ENCODE assay signal across 20 cellular contexts in genomic region chr2:1911811-1912210, GRCh38.
DNase-seq lines count a peak whose midpoint lies in the region; ATAC-seq, FAIRE-seq and TF ChIP-seq lines count a peak whose summit lies in the region.
"Had no signal": no experiment of that assay in that cellular context is flagged by ENCODE, and none has a peak within 500 bp of the region (broad histone marks: within the 10 kb centered on the region; RNA-seq: fewer than 3 reads in every experiment).

No MANE protein-coding gene starts in this region.

- dilution Hi-C loops in IMR-90 (cut with HindIII; ENCODE audit: low sequenced_read_pairs, unreplicated experiment), result no loop called here

- WGBS in IMR-90 (ENCODE audit: extremely low coverage in 2 of 2, insufficient read length in 1 of 2), 2 experiments, result 53% methylated on average over 6 of the region's 15 CpGs; no CpG with 5 or more reads in 1 of the 2 experiments
- under 1% methylated on average over 15 of the region's 15 CpGs for WGBS in K562 (ENCODE audit: insufficient coverage, low coverage, missing lambda C conversion rate)
- WGBS in neuronal stem cell (ENCODE audit: extremely low coverage in 2 of 2, insufficient read length in 2 of 2, insufficient replicate concordance in 1 of 2), 2 donors, result no CpG with 5 or more reads among the region's 15 CpGs

- no peak overlapping the region for H3K4me3 ChIP-seq in IMR-90 (ENCODE audit: insufficient read depth, low read depth, low read length)
- H3K4me3 ChIP-seq in K562, result no peak overlapping the region
- no peak overlapping the region for H3K4me3 ChIP-seq in neuronal stem cell (ENCODE audit: low read length in 2 of 2)

- H3K27me3 ChIP-seq in IMR-90 (ENCODE audit: control insufficient read depth, insufficient read depth, low read length), result no peaks in the 10 kb centered on the region
- peaks cover 0 to 50% of the 10 kb centered on the region in 2 experiments; a peak in 3 of 5 replicates for H3K27me3 ChIP-seq in K562 (ENCODE audit: control insufficient read depth in 2 of 2, insufficient read depth in 2 of 2, low read length in 2 of 2)
- peaks cover 0 to 5% (median 0%) of the 10 kb centered on the region in 3 experiments for H3K27me3 ChIP-seq in neuronal stem cell (ENCODE audit: control insufficient read depth in 3 of 3, insufficient read depth in 3 of 3, low read depth in 1 of 3, low read length in 3 of 3)
- H3K27me3 ChIP-seq: BE2C had no signal

- intact Hi-C loops in IMR-90 (cut with micrococcal nuclease) (no loop called here), K562 (cut with micrococcal nuclease) (no loop called here)

- no peaks in the 10 kb centered on the region for H3K36me3 ChIP-seq in IMR-90 (ENCODE audit: control insufficient read depth, insufficient read depth, low read length)
- H3K36me3 ChIP-seq in K562 (ENCODE audit: control insufficient read depth, insufficient read depth, low read length), result no peaks in the 10 kb centered on the region
- no peaks in the 10 kb centered on the region for H3K36me3 ChIP-seq in neuronal stem cell (replicated peaks in 1 of 2; ENCODE audit: control insufficient read depth in 2 of 2, insufficient read depth in 2 of 2, low read length in 2 of 2)
- H3K36me3 ChIP-seq: BE2C had no signal

- H2AK9ac ChIP-seq in IMR-90 (replicated peaks; ENCODE audit: low read depth, low read length, poor library complexity), result peak overlapping the region; percentile 39

- H2BK5ac ChIP-seq in IMR-90 (ENCODE audit: low read depth, low read length, poor library complexity, severe bottlenecking), result no peak overlapping the region
- H2BK5ac ChIP-seq in neuronal stem cell (ENCODE audit: low read length), result no peak overlapping the region

- TF ChIP-seq POLR2A in IMR-90 (IDR thresholded peaks at IDR 0.05; ENCODE audit: low read depth, low read length) (no peak), K562 (conservative IDR thresholded peaks at IDR 0.05) (no peak)

- H4K91ac ChIP-seq in IMR-90 (ENCODE audit: insufficient read depth, low read depth, low read length), result no peak overlapping the region
- H4K91ac ChIP-seq in neuronal stem cell (ENCODE audit: low read depth, low read length, poor library complexity), result no peak overlapping the region

- no peak for DNase-seq in IMR-90
- no peak for DNase-seq in K562 (ENCODE audit: extremely low read depth in 1 of 4, low spot score in 3 of 4)
- DNase-seq in neuronal stem cell (ENCODE audit: low spot score), result no peak
- DNase-seq in SKM-1 (lab: John Stamatoyannopoulos, UW; ENCODE audit: unreplicated experiment), result no peak
- no peak for DNase-seq in NCI-H1417 (lab: John Stamatoyannopoulos, UW)
- DNase-seq in NCI-H2171 (lab: John Stamatoyannopoulos, UW), result no peak
- DNase-seq: ACHN; BE2C; C1 segment of cervical spinal cord; CD4-positive, CD25-positive, alpha-beta regulatory T cell; CD8-positive, alpha-beta memory T cell; COR-L47; DMS 273 treated with DMSO at 0.1 percent for 48 hours; DMS53; DND-41; HCEC 1CT had no signal

- no TSS peak for BruUV-seq in IMR-90 (replicated peaks; lab: Mats Ljungman, UMichigan)
- no TSS peak for BruUV-seq in K562 (replicated peaks; lab: Mats Ljungman, UMichigan)

- no peak for TF ChIP-seq RAD21 in IMR-90 (IDR thresholded peaks at IDR 0.05; ENCODE audit: low read length)
- no peak for TF ChIP-seq RAD21 in K562 (CRISPR knock-in tag; conservative IDR thresholded peaks at IDR 0.05 in 1 of 2, IDR thresholded peaks at IDR 0.05 in 1 of 2)

- no peak for FAIRE-seq in K562 (lab: Jason Lieb, UNC)
- FAIRE-seq: A204.1, G401.6, GM12891, GM19239 had no signal

- no peak overlapping the region for H3K14ac ChIP-seq in IMR-90 (replicated peaks; ENCODE audit: low read depth, low read length)
- no peak overlapping the region for H3K14ac ChIP-seq in neuronal stem cell (ENCODE audit: low read length)

- CTCF ChIA-PET in IMR-90 (lab: Yijun Ruan, JAX), result no interaction called here
- CTCF ChIA-PET in K562 (lab: Yijun Ruan, JAX; ENCODE audit: low intra/inter-chr PET ratio), result no interaction called here

- no peak for ATAC-seq in IMR-90 (ENCODE audit: low read depth)
- no peak for ATAC-seq in K562

- no peak overlapping the region for H2AFZ ChIP-seq in IMR-90 (replicated peaks; ENCODE audit: low read length, poor library complexity)
- H2AFZ ChIP-seq in K562 (ENCODE audit: low read depth, low read length), result no peak overlapping the region
- no peak overlapping the region for H2AFZ ChIP-seq in neuronal stem cell (ENCODE audit: low read length)

- H3K9me1 ChIP-seq in IMR-90 (ENCODE audit: insufficient read depth, low read length), result no peaks in the 10 kb centered on the region
- H3K9me1 ChIP-seq in K562 (ENCODE audit: control insufficient read depth, insufficient read depth, low read length), result no peaks in the 10 kb centered on the region

- no peak for TF ChIP-seq EP300 in K562 (IDR thresholded peaks at IDR 0.05; ENCODE audit: low read length)

- H3K27ac ChIP-seq in IMR-90 (ENCODE audit: insufficient read depth, low read length) (no peak overlapping the region), K562 (ENCODE audit: extremely low read depth, low read depth, low read length) (no peak overlapping the region), neuronal stem cell (replicated peaks; ENCODE audit: low read length) (no peak overlapping the region)

- no peak overlapping the region for H4K8ac ChIP-seq in IMR-90 (ENCODE audit: low read depth in 2 of 2, low read length in 2 of 2)
- H4K8ac ChIP-seq in neuronal stem cell (ENCODE audit: low read depth, low read length), result no peak overlapping the region

- H4K20me1 ChIP-seq in IMR-90 (ENCODE audit: insufficient read depth, low read length) (no peaks in the 10 kb centered on the region), K562 (replicated peaks; ENCODE audit: control insufficient read depth, insufficient read depth, low read length) (no peaks in the 10 kb centered on the region)

- H2BK120ac ChIP-seq in IMR-90 (ENCODE audit: low read depth, low read length) (no peak overlapping the region), neuronal stem cell (ENCODE audit: low read depth, low read length) (no peak overlapping the region)

- POLR2A ChIA-PET in IMR-90 (lab: Charles Lee; ENCODE audit: unreplicated experiment), result no interaction called here
- POLR2A ChIA-PET in K562 (lab: Yijun Ruan, JAX), result no interaction called here

- H2BK12ac ChIP-seq in neuronal stem cell (ENCODE audit: low read length), result no peak overlapping the region

- H2BK20ac ChIP-seq in IMR-90 (ENCODE audit: low read depth, low read length), result no peak overlapping the region

- in situ Hi-C loops in IMR-90 (cut with MboI; ENCODE audit: low sequenced_read_pairs) (no loop called here), K562 (cut with MboI) (no loop called here)

- H2AK5ac ChIP-seq in IMR-90 (ENCODE audit: low read depth, low read length) (no peak overlapping the region), neuronal stem cell (ENCODE audit: low read depth, low read length) (peak overlapping the region; percentile 42)

- H3K23ac ChIP-seq in IMR-90 (ENCODE audit: low read depth, low read length) (no peak overlapping the region), neuronal stem cell (ENCODE audit: low read depth, low read length, poor library complexity) (no peak overlapping the region)

- TF ChIP-seq CTCF in IMR-90 (conservative IDR thresholded peaks at IDR 0.05; ENCODE audit: low read depth, low read length), result no peak
- TF ChIP-seq CTCF in K562 (IDR thresholded peaks at IDR 0.05 in 2 of 3, conservative IDR thresholded peaks at IDR 0.05 in 1 of 3; ENCODE audit: insufficient read depth in 2 of 3, low read depth in 1 of 3, low read length in 3 of 3), result no peak

- H3K79me1 ChIP-seq in IMR-90 (ENCODE audit: low read depth in 1 of 2, low read length in 2 of 2), result no peaks in the 10 kb centered on the region
- H3K79me1 ChIP-seq in neuronal stem cell (ENCODE audit: low read depth, low read length), result no peaks in the 10 kb centered on the region

- H3K9me3 ChIP-seq in IMR-90 (ENCODE audit: control insufficient read depth, insufficient read depth, low read length) (no peaks in the 10 kb centered on the region), K562 (replicated peaks; ENCODE audit: control insufficient read depth, insufficient read depth, low read depth, low read length) (no peaks in the 10 kb centered on the region), neuronal stem cell (replicated peaks in 1 of 2; ENCODE audit: control insufficient read depth in 2 of 2, insufficient read depth in 1 of 2, low read depth in 1 of 2, low read length in 2 of 2) (no peaks in the 10 kb centered on the region)
- H3K9me3 ChIP-seq: BE2C had no signal

- H3K4me2 ChIP-seq in IMR-90 (ENCODE audit: low read depth, low read length) (no peak overlapping the region), K562 (ENCODE audit: insufficient read depth, low read length) (no peak overlapping the region), neuronal stem cell (ENCODE audit: insufficient read depth, low read length, poor library complexity, severe bottlenecking) (no peak overlapping the region)

- H3K56ac ChIP-seq in IMR-90 (ENCODE audit: extremely low read depth, insufficient read depth, low read length), result no peak overlapping the region

- H3K9ac ChIP-seq in IMR-90 (ENCODE audit: low read depth, low read length) (no peak overlapping the region), K562 (ENCODE audit: insufficient read depth in 1 of 2, low read depth in 2 of 2, low read length in 2 of 2) (no peak overlapping the region), neuronal stem cell (ENCODE audit: low read depth, low read length, poor library complexity) (no peak overlapping the region)

- H3K4me1 ChIP-seq in IMR-90 (ENCODE audit: control insufficient read depth, insufficient read depth, low read length), result no peaks in the 10 kb centered on the region
- no peaks in the 10 kb centered on the region for H3K4me1 ChIP-seq in K562 (replicated peaks in 1 of 2; ENCODE audit: control insufficient read depth in 2 of 2, insufficient read depth in 2 of 2, low read length in 2 of 2)
- H3K4me1 ChIP-seq in neuronal stem cell (ENCODE audit: control insufficient read depth in 2 of 2, insufficient read depth in 1 of 2, low read depth in 1 of 2, low read length in 2 of 2), result no peaks in the 10 kb centered on the region
- H3K4me1 ChIP-seq: BE2C had no signal

- no peak overlapping the region for H2BK15ac ChIP-seq in IMR-90 (ENCODE audit: low read depth, low read length)
- H2BK15ac ChIP-seq in neuronal stem cell (ENCODE audit: low read length), result no peak overlapping the region

- H3K79me2 ChIP-seq in K562 (ENCODE audit: control insufficient read depth, insufficient read depth, low read length), result no peaks in the 10 kb centered on the region

- H3K18ac ChIP-seq in IMR-90 (ENCODE audit: low read depth, low read length), result no peak overlapping the region
- H3K18ac ChIP-seq in neuronal stem cell (ENCODE audit: low read length), result no peak overlapping the region

- H3K4ac ChIP-seq in IMR-90 (ENCODE audit: low read depth, low read length) (no peak overlapping the region), neuronal stem cell (ENCODE audit: low read length) (no peak overlapping the region)

- H4K5ac ChIP-seq in IMR-90 (ENCODE audit: low read depth, low read length), result no peak overlapping the region

TF ChIP-seq in IMR-90, 13 proteins besides CTCF, POLR2A, EP300 and RAD21:
- TF ChIP-seq BHLHE40 (IDR thresholded peaks at IDR 0.05; ENCODE audit: low read depth, low read length) (no peak), FOS (IDR thresholded peaks at IDR 0.05; ENCODE audit: low read depth, low read length) (no peak)

TF ChIP-seq in K562, 482 proteins besides CTCF, POLR2A, EP300 and RAD21:
- TF ChIP-seq ZNF263 (CRISPR knock-in tag; IDR thresholded peaks at IDR 0.05; ENCODE audit: borderline replicate concordance) (peak; percentile 34; the same call in 1 of the 2 replicates), ZNF23 (CRISPR knock-in tag; IDR thresholded peaks at IDR 0.05) (no peak)
TF ChIP-seq in K562: peak in this region for 1.
